In genomic region chr14:38207830-38208815, GRCh38 we compare ENCODE assay signal across 8 cellular contexts. TPM values are rescaled to one million over a fixed set of nuclear protein-coding genes. Genes with fewer than 3 reads are reported as not detected.
DNase-seq lines count a peak whose midpoint lies in the region; ATAC-seq and TF ChIP-seq lines count a peak whose summit lies in the region.

SSTR1 (plus strand) TSS chr14:38207904; CDS start chr14:38209390, 1,486 bp downstream.

- H3K27me3 ChIP-seq in Karpas-422 (ENCODE audit: low read length) (no peaks in the 10 kb centered on the region), esophagus (ENCODE audit: control insufficient read depth in 1 of 2, insufficient read depth in 2 of 2, low read length in 2 of 2) (peaks cover 3 to 17% of the 10 kb centered on the region in 2 donors)

- H3K36me3 ChIP-seq in Karpas-422 (ENCODE audit: insufficient read depth, low read length) (peaks cover 5% of the 10 kb centered on the region), esophagus (ENCODE audit: control insufficient read depth in 2 of 2, insufficient read depth in 2 of 2, low read length in 1 of 2) (no peaks in the 10 kb centered on the region)

- peaks cover 32% of the 10 kb centered on the region for H3K4me1 Mint-ChIP-seq in nephron progenitor cell

- no peak for TF ChIP-seq CTCF in nephron progenitor cell (IDR thresholded peaks at IDR 0.05)
- no peak for TF ChIP-seq CTCF in RWPE1 (conservative IDR thresholded peaks at IDR 0.05; ENCODE audit: low read depth)

- peaks cover 32% of the 10 kb centered on the region for H3K9me3 Mint-ChIP-seq in nephron progenitor cell

- H3K4me3 ChIP-seq in Karpas-422 (ENCODE audit: low read length) (no peak within 1 kb of the TSS), esophagus (ENCODE audit: low read depth in 1 of 2, low read length in 2 of 2) (peak within 1 kb of the TSS; percentile 8 to 16)

- H3K4me2 ChIP-seq in Karpas-422 (ENCODE audit: low read depth, low read length, poor library complexity, severe bottlenecking): no peak within 1 kb of the TSS

- CTCF ChIA-PET in RWPE1 (lab: Yijun Ruan, JAX): no interaction called here

- no peak within 1 kb of the TSS for H3K9ac ChIP-seq in Karpas-422 (ENCODE audit: low read length)

- 3 to 4% methylated on average over 51 of the region's 51 CpGs for WGBS in esophagus, 2 donors

- POLR2A ChIA-PET in RWPE1 (lab: Yijun Ruan, JAX; ENCODE audit: low non-redundant PET): no interaction called here

- H3K79me2 ChIP-seq in Karpas-422 (ENCODE audit: low read length): no peaks in the 10 kb centered on the region

- H3K4me3 Mint-ChIP-seq in nephron progenitor cell: peak within 1 kb of the TSS; percentile 80

- no peaks in the 10 kb centered on the region for H3K9me2 ChIP-seq in Karpas-422 (replicated peaks; ENCODE audit: insufficient read depth, low read length)

- DNase-seq in Ammon's horn (ENCODE audit: low spot score) (peak; percentile 30), Karpas-422 (no peak), nephron progenitor cell (peak; percentile 28), RWPE1 (ENCODE audit: low spot score) (no peak), KBM-7 (no peak)
- no peak for DNase-seq in effector CD4-positive, alpha-beta T cell

- peaks cover 10% of the 10 kb centered on the region for H3K9me3 ChIP-seq in Karpas-422 (ENCODE audit: low read length)
- peaks cover 0 to 11% of the 10 kb centered on the region in 2 donors for H3K9me3 ChIP-seq in esophagus (ENCODE audit: control insufficient read depth in 2 of 2, insufficient read depth in 1 of 2, low read depth in 1 of 2, low read length in 1 of 2)

- no peaks in the 10 kb centered on the region for H4K20me1 ChIP-seq in Karpas-422 (ENCODE audit: insufficient read depth, low read depth, low read length)

- H3K4me1 ChIP-seq in Karpas-422 (ENCODE audit: low read length) (peaks cover 17% of the 10 kb centered on the region), esophagus (ENCODE audit: control insufficient read depth in 2 of 2, insufficient read depth in 2 of 2, low read length in 1 of 2) (peaks cover 2 to 17% of the 10 kb centered on the region in 2 donors)

- no peak for ATAC-seq in GM21528 (IDR thresholded peaks at IDR 0.05; ENCODE audit: low FRiP score, unreplicated experiment)

- H3K27me3 Mint-ChIP-seq in nephron progenitor cell (ENCODE audit: low read depth, poor library complexity): peaks cover 89% of the 10 kb centered on the region

- peaks cover 8% of the 10 kb centered on the region for H3K36me3 Mint-ChIP-seq in nephron progenitor cell (ENCODE audit: low read depth)

- H2AFZ ChIP-seq in Karpas-422 (ENCODE audit: low read length): 0 out of 2 replicates have a peak within 1 kb of the TSS, but pooled peaks have one; percentile 2

- H3K27ac ChIP-seq in Karpas-422 (ENCODE audit: low read length) (no peak within 1 kb of the TSS), esophagus (ENCODE audit: low read depth in 2 of 2, low read length in 1 of 2) (no peak within 1 kb of the TSS), RWPE1 (no peak within 1 kb of the TSS)

- in situ Hi-C loops in KBM-7 (cut with MboI; ENCODE audit: low pct_unique_long_range_greater_than_20kb, low sequenced_read_pairs): no loop called here

- no peak within 1 kb of the TSS for H3K27ac Mint-ChIP-seq in nephron progenitor cell

RNA-seq across cellular contexts. Expression of gene SSTR1, which starts in this region (rescaled TPM):
- not detected in 2 replicates for total RNA-seq in Karpas-422 (2014; rRNA removed; shearing (Covaris generic); ENCODE audit: low replicate concordance)
- under 1 TPM; 0.06 to 0.12 TPM for polyA plus RNA-seq in esophagus

Comparison
In these comparisons a context has a peak if more than half of its experiments do, and no peak if none do; other contexts are left out.
1. DNase-seq: peak in Ammon's horn (single experiment) and nephron progenitor cell (single experiment); none in Karpas-422 (single experiment), RWPE1 (single experiment), KBM-7 (single experiment) and effector CD4-positive, alpha-beta T cell (single experiment).